In genomic region chr5:134001938-134002731, GRCh38 we compare ENCODE assay signal across 2 cellular contexts.
TF ChIP-seq lines count a peak whose summit lies in the region.

No MANE protein-coding gene starts in this region.

TF ChIP-seq in SK-N-SH, 30 proteins besides CTCF, POLR2A, EP300 and RAD21 (continued from another document):
- TF ChIP-seq USF2 (IDR thresholded peaks at IDR 0.05; ENCODE audit: borderline replicate concordance, low read depth, low read length) (no peak), RXRA (IDR thresholded peaks at IDR 0.05; ENCODE audit: borderline replicate concordance, low read depth) (no peak), IRF3 (IDR thresholded peaks at IDR 0.05; ENCODE audit: low read depth, low read length) (no peak), SIN3A (IDR thresholded peaks at IDR 0.05; ENCODE audit: borderline replicate concordance, low read depth, low read length) (no peak), YY1 (IDR thresholded peaks at IDR 0.05; ENCODE audit: low read depth) (no peak)

TF ChIP-seq in SK-N-SH treated with all-trans-retinoic acid at 6 μM for 48 hours, 23 proteins besides CTCF, POLR2A, EP300 and RAD21 (continued from another document):
- no peak for TF ChIP-seq PATZ1 (CRISPR knock-in tag; IDR thresholded peaks at IDR 0.05; ENCODE audit: borderline replicate concordance)
- TF ChIP-seq ISL1 (CRISPR knock-in tag; IDR thresholded peaks at IDR 0.05) = no peak
- no peak for TF ChIP-seq ESRRG (CRISPR knock-in tag; IDR thresholded peaks at IDR 0.05)
- TF ChIP-seq ZNF8 (CRISPR knock-in tag; IDR thresholded peaks at IDR 0.05) = no peak
- TF ChIP-seq PPARA (CRISPR knock-in tag; IDR thresholded peaks at IDR 0.05; ENCODE audit: borderline replicate concordance) = no peak
- no peak for TF ChIP-seq POU6F1 (CRISPR knock-in tag; IDR thresholded peaks at IDR 0.05; ENCODE audit: borderline replicate concordance, low read depth)
